8 cellular contexts compared by ENCODE assay signal in genomic region chr5:134738133-134738962, GRCh38. TPM values are rescaled to one million over a fixed set of nuclear protein-coding genes. Genes with fewer than 3 reads are reported as not detected.
DNase-seq lines count a peak whose midpoint lies in the region; ATAC-seq and TF ChIP-seq lines count a peak whose summit lies in the region.

Gene CAMLG, plus strand, starts transcription at chr5:134738548. Its CDS starts 73 bp downstream, at chr5:134738621.

- peak in 1 of 2 donors; percentile 62 for TF ChIP-seq CTCF in right atrium auricular region (IDR thresholded peaks at IDR 0.05)
- peak; percentile 34 to 67 (median 44) for TF ChIP-seq CTCF in uterus (IDR thresholded peaks at IDR 0.05)

- H3K27ac ChIP-seq in right atrium auricular region (peak within 1 kb of the TSS; percentile 93 to 97), uterus (peak within 1 kb of the TSS; percentile 97 to 99)

- no peaks in the 10 kb centered on the region for H3K9me3 ChIP-seq in right atrium auricular region
- no peaks in the 10 kb centered on the region for H3K9me3 ChIP-seq in uterus

- TF ChIP-seq POLR2A in uterus (IDR thresholded peaks at IDR 0.05), result peak; percentile 87 to 95

- peaks cover 7% of the 10 kb centered on the region for H3K36me3 ChIP-seq in right atrium auricular region
- no peaks in the 10 kb centered on the region for H3K36me3 ChIP-seq in uterus

- H3K27me3 ChIP-seq in right atrium auricular region (no peaks in the 10 kb centered on the region), uterus (no peaks in the 10 kb centered on the region)

- H3K4me1 ChIP-seq in right atrium auricular region, result peaks cover 4 to 15% of the 10 kb centered on the region in 2 donors
- peaks cover 0 to 4% of the 10 kb centered on the region in 2 donors for H3K4me1 ChIP-seq in uterus

- peak; percentile 97 for ATAC-seq in GM18498 (IDR thresholded peaks at IDR 0.05; ENCODE audit: unreplicated experiment)
- ATAC-seq in HG02938 (IDR thresholded peaks at IDR 0.05; ENCODE audit: unreplicated experiment), result peak; percentile 89

- peak; percentile 90 to 94 for DNase-seq in NCI-H187 (lab: John Stamatoyannopoulos, UW)
- peak; percentile 93 to 99 (median 96) for DNase-seq in T-helper 2 cell
- peak; percentile 61 to 98 (median 94) for DNase-seq in anterior cingulate cortex (lab: John Stamatoyannopoulos, UW)
- DNase-seq in right atrium auricular region (ENCODE audit: low spot score), result peak; percentile 97
- peak; percentile 95 for DNase-seq in pulmonary artery endothelial cell (ENCODE audit: low read depth, low spot score)
- peak; percentile 97 to 98 for DNase-seq in uterus

- intact Hi-C loops in uterus (cut with DNase I; ENCODE audit: low total_unique reads), result no loop called here

- peak within 1 kb of the TSS; percentile 97 to 99 for H3K4me3 ChIP-seq in right atrium auricular region
- peak within 1 kb of the TSS; percentile 75 to 87 for H3K4me3 ChIP-seq in uterus

RNA-seq across cellular contexts. Expression of gene CAMLG, which starts in this region (rescaled TPM):
- 10 to 100 TPM; 18.2 to 21.9 TPM for total RNA-seq in right atrium auricular region
- 39.0 and 51.4 TPM in 2 replicates for total RNA-seq in pulmonary artery endothelial cell
- 10 to 100 TPM; 44.7 to 56.6 (median 49.4) TPM for total RNA-seq in uterus

Comparison
In these comparisons a context has a peak if more than half of its experiments do, and no peak if none do; other contexts are left out.
1. Peak in every context shown above with its lines: DNase-seq, ATAC-seq, H3K4me3 ChIP-seq and H3K27ac ChIP-seq.